ENCODE assay signal across 1 cellular context in the genomic region with DNA sequence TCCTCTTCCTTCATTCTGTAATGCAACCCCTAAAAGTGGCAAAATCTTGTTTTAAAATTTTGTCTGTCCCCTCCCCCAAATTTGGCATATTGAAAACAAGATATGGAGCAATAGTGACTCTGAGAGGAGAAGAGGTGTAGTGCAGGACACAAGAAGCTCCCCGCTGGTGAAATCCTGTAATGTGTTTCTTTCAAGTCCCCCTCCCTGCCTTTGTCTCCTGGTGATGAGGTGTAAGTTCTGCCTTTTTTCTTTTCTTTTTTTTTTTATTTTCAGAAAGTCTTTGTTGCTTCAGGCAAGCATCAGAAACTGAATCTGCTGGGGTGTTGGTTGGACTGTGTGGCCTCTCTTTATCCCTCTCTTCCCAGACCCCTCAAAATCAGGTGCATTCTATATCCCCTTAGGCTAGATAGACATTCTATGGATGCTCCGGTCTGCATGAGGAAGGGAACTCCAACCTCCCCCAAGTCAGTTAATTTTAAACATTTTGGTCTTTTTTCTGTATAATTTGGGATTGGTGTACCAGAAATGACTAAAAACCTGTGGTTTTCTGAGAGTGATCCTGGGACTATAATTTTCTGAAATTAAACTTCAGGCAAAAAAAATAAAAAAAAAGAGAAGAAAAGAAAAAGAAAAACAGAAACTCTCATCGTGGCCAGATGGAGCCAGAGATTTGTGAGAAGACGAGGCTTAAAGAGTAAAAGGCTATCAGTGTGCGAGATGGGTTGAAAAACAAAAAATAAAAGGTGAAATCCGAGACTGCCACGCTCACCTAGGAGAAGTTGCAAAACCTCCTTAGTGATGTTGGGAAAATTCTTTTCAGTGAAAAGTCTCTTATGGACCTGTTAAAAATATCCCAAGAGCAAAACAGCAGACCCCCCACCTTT.
TF ChIP-seq lines count a peak whose summit lies in the region.

No MANE protein-coding gene starts in this region.

TF ChIP-seq in WTC11, 78 proteins besides CTCF, POLR2A, EP300 and RAD21 (continued from another document):
- no peak for TF ChIP-seq SMAD4 (CRISPR knock-in tag; IDR thresholded peaks at IDR 0.05)
- TF ChIP-seq, protein P1, sequence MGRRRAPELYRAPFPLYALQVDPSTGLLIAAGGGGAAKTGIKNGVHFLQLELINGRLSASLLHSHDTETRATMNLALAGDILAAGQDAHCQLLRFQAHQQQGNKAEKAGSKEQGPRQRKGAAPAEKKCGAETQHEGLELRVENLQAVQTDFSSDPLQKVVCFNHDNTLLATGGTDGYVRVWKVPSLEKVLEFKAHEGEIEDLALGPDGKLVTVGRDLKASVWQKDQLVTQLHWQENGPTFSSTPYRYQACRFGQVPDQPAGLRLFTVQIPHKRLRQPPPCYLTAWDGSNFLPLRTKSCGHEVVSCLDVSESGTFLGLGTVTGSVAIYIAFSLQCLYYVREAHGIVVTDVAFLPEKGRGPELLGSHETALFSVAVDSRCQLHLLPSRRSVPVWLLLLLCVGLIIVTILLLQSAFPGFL (CRISPR knock-in tag; IDR thresholded peaks at IDR 0.05; ENCODE audit: borderline replicate concordance): no peak
- no peak for TF ChIP-seq FOXK1 (CRISPR knock-in tag; IDR thresholded peaks at IDR 0.05)
- TF ChIP-seq, protein P2, sequence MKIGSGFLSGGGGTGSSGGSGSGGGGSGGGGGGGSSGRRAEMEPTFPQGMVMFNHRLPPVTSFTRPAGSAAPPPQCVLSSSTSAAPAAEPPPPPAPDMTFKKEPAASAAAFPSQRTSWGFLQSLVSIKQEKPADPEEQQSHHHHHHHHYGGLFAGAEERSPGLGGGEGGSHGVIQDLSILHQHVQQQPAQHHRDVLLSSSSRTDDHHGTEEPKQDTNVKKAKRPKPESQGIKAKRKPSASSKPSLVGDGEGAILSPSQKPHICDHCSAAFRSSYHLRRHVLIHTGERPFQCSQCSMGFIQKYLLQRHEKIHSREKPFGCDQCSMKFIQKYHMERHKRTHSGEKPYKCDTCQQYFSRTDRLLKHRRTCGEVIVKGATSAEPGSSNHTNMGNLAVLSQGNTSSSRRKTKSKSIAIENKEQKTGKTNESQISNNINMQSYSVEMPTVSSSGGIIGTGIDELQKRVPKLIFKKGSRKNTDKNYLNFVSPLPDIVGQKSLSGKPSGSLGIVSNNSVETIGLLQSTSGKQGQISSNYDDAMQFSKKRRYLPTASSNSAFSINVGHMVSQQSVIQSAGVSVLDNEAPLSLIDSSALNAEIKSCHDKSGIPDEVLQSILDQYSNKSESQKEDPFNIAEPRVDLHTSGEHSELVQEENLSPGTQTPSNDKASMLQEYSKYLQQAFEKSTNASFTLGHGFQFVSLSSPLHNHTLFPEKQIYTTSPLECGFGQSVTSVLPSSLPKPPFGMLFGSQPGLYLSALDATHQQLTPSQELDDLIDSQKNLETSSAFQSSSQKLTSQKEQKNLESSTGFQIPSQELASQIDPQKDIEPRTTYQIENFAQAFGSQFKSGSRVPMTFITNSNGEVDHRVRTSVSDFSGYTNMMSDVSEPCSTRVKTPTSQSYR (CRISPR knock-in tag; IDR thresholded peaks at IDR 0.05): no peak
